Comparison of ENCODE assay signal across 16 cellular contexts in the genomic region with DNA sequence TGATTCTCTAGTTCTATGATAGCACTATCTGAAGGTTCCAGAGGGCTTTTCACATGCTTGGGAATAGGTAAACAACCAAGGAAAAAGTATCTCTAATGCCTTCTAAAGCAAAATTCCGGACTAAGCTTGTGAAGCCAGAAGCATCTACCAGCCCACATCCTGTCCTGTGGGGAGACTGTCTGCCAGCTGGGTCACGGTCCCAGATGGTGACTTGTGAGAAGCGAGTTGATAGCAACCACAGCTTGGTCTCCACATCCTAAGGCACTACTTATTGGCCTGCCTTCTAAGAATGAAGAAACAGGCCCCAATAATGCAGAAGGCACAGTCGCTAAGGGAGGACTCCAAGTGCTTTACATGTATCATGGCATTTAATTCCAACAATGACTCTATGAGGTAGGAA.
DNase-seq lines count a peak whose midpoint lies in the region; ATAC-seq and TF ChIP-seq lines count a peak whose summit lies in the region.
"Had no signal": no experiment of that assay in that cellular context is flagged by ENCODE, and none has a peak within 500 bp of the region (broad histone marks: within the 10 kb centered on the region; RNA-seq: fewer than 3 reads in every experiment).

No MANE protein-coding gene starts in this region.

- in situ Hi-C loops in HAP-1 (cut with MboI; ENCODE audit: low sequenced_read_pairs) = no loop called here

- H3K27me3 ChIP-seq in right lobe of liver (no peaks in the 10 kb centered on the region), HAP-1 (ENCODE audit: low read depth) (no peaks in the 10 kb centered on the region)
- H3K27me3 ChIP-seq: spleen had no signal

- ATAC-seq in GM18861 (IDR thresholded peaks at IDR 0.05; ENCODE audit: unreplicated experiment) = peak; percentile 55
- ATAC-seq in right lobe of liver = no peak
- ATAC-seq in sciatic nerve = no peak
- ATAC-seq: T-cell had no signal

- TF ChIP-seq POLR2A in NB4 (IDR thresholded peaks at IDR 0.05; ENCODE audit: extremely low read depth, insufficient read length) = no peak
- TF ChIP-seq POLR2A in right lobe of liver (IDR thresholded peaks at IDR 0.05) = no peak

- no peak for TF ChIP-seq CTCF in NB4 (IDR thresholded peaks at IDR 0.05; ENCODE audit: low read depth, low read length)
- no peak for TF ChIP-seq CTCF in foreskin fibroblast (IDR thresholded peaks at IDR 0.05; ENCODE audit: low read depth, low read length)
- TF ChIP-seq CTCF in right lobe of liver (IDR thresholded peaks at IDR 0.05) = no peak

- H3K4me1 ChIP-seq in right lobe of liver = no peaks in the 10 kb centered on the region
- H3K4me1 ChIP-seq in HAP-1 = no peaks in the 10 kb centered on the region

- H3K27ac ChIP-seq in right lobe of liver = no peak overlapping the region
- H3K27ac ChIP-seq: C4-2B, spleen had no signal

- H3K4me3 ChIP-seq in NB4 (ENCODE audit: low read depth, low read length) = no peak overlapping the region
- H3K4me3 ChIP-seq in foreskin fibroblast (ENCODE audit: low read depth in 1 of 2, low read length in 2 of 2) = no peak overlapping the region
- H3K4me3 ChIP-seq in right lobe of liver = no peak overlapping the region
- no peak overlapping the region for H3K4me3 ChIP-seq in HAP-1
- H3K4me3 ChIP-seq: spleen had no signal

- WGBS in right lobe of liver (ENCODE audit: insufficient coverage, low coverage, low lambda C conversion rate, missing lambda C conversion rate) = 60% methylated on average over 3 of the region's 4 CpGs

- H3K36me3 ChIP-seq in right lobe of liver = no peaks in the 10 kb centered on the region
- H3K36me3 ChIP-seq in HAP-1 (replicated peaks) = no peaks in the 10 kb centered on the region
- H3K36me3 ChIP-seq: spleen had no signal

- peak; percentile 58 for DNase-seq in AG20443 (ENCODE audit: low spot score)
- peak; percentile 6 for DNase-seq in NB4 (ENCODE audit: low read depth)
- DNase-seq in foreskin fibroblast = peak; percentile 27 to 55
- DNase-seq in mesenteric fat pad (ENCODE audit: low spot score) = no peak
- no peak for DNase-seq in right lobe of liver
- DNase-seq in sciatic nerve (ENCODE audit: low spot score) = no peak
- no peak for DNase-seq in HAP-1 (ENCODE audit: low spot score in 2 of 2)
- DNase-seq: activated T-cell treated with anti-CD3 and anti-CD28 coated beads, Interleukin-2, amount 50 U/mL, for 1 hour; islet precursor cell; KG1; NCI-H187; NCI-H510A treated with DMSO at 0.1 percent for 48 hours; spleen had no signal

- intact Hi-C loops in right lobe of liver (cut with DNase I) (no loop called here), sciatic nerve (cut with DNase I) (no loop called here)

- H3K9me3 ChIP-seq in right lobe of liver (no peaks in the 10 kb centered on the region), HAP-1 (no peaks in the 10 kb centered on the region)
- H3K9me3 ChIP-seq: spleen had no signal

Comparison
In these comparisons a context has a peak if more than half of its experiments do, and no peak if none do; other contexts are left out.
1. DNase-seq: peak in AG20443 (single experiment), NB4 (single experiment) and foreskin fibroblast (2 of 2); none in mesenteric fat pad (single experiment), right lobe of liver (0 of 3), sciatic nerve (single experiment) and HAP-1 (0 of 2).